In genomic region chr21:43984905-43985689, GRCh38 we compare ENCODE assay signal across 15 cellular contexts. TPM values are rescaled to one million over a fixed set of nuclear protein-coding genes. Genes with fewer than 3 reads are reported as not detected.
A peak's percentile ranks its signal among the peaks of the same experiment; 100 is the strongest.
DNase-seq lines count a peak whose midpoint lies in the region; ATAC-seq, FAIRE-seq and TF ChIP-seq lines count a peak whose summit lies in the region.
"Had no signal": no experiment of that assay in that cellular context is flagged by ENCODE, and none has a peak within 500 bp of the region (broad histone marks: within the 10 kb centered on the region; RNA-seq: fewer than 3 reads in every experiment).

No MANE protein-coding gene starts in this region.

- peak overlapping the region; percentile 8 for H3K27ac Mint-ChIP-seq in T-helper 2 cell treated with Interferon-gamma antibody and Interleukin-4, amounts not matched to agents 5 μg/mL and 100 μg/mL, for 36 hours
- peak overlapping the region; percentile 81 for H3K27ac Mint-ChIP-seq in stimulated activated naive B cell treated with anti-CD40 and anti-IgM and Interleukin-4, amounts not matched to agents 10 μg/mL and 1 μg/mL and 100 μg/mL, for 72 hours

- H3K4me1 ChIP-seq in right atrium auricular region (peaks cover 0 to 23% of the 10 kb centered on the region in 2 donors), iPS-20b (ENCODE audit: insufficient read depth, low read length) (peaks cover 3% of the 10 kb centered on the region; the same call in 1 of the 2 replicates)
- H3K4me1 ChIP-seq: prostate gland, upper lobe of left lung had no signal

- H3K4me1 Mint-ChIP-seq in T-helper 2 cell treated with Interferon-gamma antibody and Interleukin-4, amounts not matched to agents 5 μg/mL and 100 μg/mL, for 36 hours (ENCODE audit: low read depth): peaks cover 16% of the 10 kb centered on the region
- H3K4me1 Mint-ChIP-seq in stimulated activated naive B cell treated with anti-CD40 and anti-IgM and Interleukin-4, amounts not matched to agents 10 μg/mL and 1 μg/mL and 100 μg/mL, for 72 hours: peaks cover 10 to 23% of the 10 kb centered on the region in 2 donors

- TF ChIP-seq CTCF in right atrium auricular region (IDR thresholded peaks at IDR 0.05): no peak

- H3K4me3 ChIP-seq in right atrium auricular region (no peak overlapping the region), iPS-20b (ENCODE audit: low read length) (peak overlapping the region; percentile 70; the same call in 1 of the 2 replicates)
- H3K4me3 ChIP-seq: gastroesophageal sphincter, prostate gland, upper lobe of left lung had no signal

- peak; percentile 4 for ATAC-seq in left ventricle myocardium superior
- ATAC-seq in stimulated activated naive B cell treated with anti-CD40 and anti-IgM and Interleukin-4, amounts not matched to agents 10 μg/mL and 1 μg/mL and 100 μg/mL, for 72 hours (replicated peaks): peak; percentile 22 to 28
- ATAC-seq: gastroesophageal sphincter had no signal

- DNase-seq in left ventricle myocardium superior (no peak), right atrium auricular region (ENCODE audit: low spot score) (no peak), HTR-8/SVneo (ENCODE audit: insufficient read length, low spot score) (no peak), DMS 273 (lab: John Stamatoyannopoulos, UW; ENCODE audit: unreplicated experiment) (no peak), C1 segment of cervical spinal cord (lab: John Stamatoyannopoulos, UW) (no peak)
- no peak for DNase-seq in T-helper 2 cell treated with Interferon-gamma antibody and Interleukin-4, amounts not matched to agents 5 μg/mL and 100 μg/mL, for 36 hours (ENCODE audit: low spot score)
- no peak for DNase-seq in stimulated activated naive B cell treated with anti-CD40 and anti-IgM and Interleukin-4, amounts not matched to agents 10 μg/mL and 1 μg/mL and 100 μg/mL, for 72 hours
- DNase-seq: activated CD4-positive, CD25-positive, alpha-beta regulatory T cell treated with anti-CD3 and anti-CD28 coated beads, Interleukin-2, amount 50 U/mL, for 72 hours; NCI-H1105 treated with DMSO at 0.1 percent for 48 hours; stimulated activated CD4-positive, alpha-beta T cell treated with anti-CD3 and anti-CD28 coated beads, Interleukin-1b, Interleukin-23, amount 100 ng/mL, for 48 hours had no signal

- no peaks in the 10 kb centered on the region for H3K9me3 ChIP-seq in right atrium auricular region
- no peaks in the 10 kb centered on the region for H3K9me3 ChIP-seq in iPS-20b (ENCODE audit: insufficient read depth, low read depth, low read length)
- H3K9me3 ChIP-seq: gastroesophageal sphincter, prostate gland, upper lobe of left lung had no signal

- H3K9ac ChIP-seq in iPS-20b (ENCODE audit: low read depth, low read length): peak overlapping the region; percentile 47; the same call in 1 of the 2 replicates

- H3K27ac ChIP-seq in right atrium auricular region (no peak overlapping the region), iPS-20b (ENCODE audit: low read length) (no peak overlapping the region)
- H3K27ac ChIP-seq: gastroesophageal sphincter, prostate gland, upper lobe of left lung had no signal

- H3K27me3 Mint-ChIP-seq in T-helper 2 cell treated with Interferon-gamma antibody and Interleukin-4, amounts not matched to agents 5 μg/mL and 100 μg/mL, for 36 hours (ENCODE audit: low read depth): no peaks in the 10 kb centered on the region
- no peaks in the 10 kb centered on the region for H3K27me3 Mint-ChIP-seq in stimulated activated naive B cell treated with anti-CD40 and anti-IgM and Interleukin-4, amounts not matched to agents 10 μg/mL and 1 μg/mL and 100 μg/mL, for 72 hours

- H3K27me3 ChIP-seq in right atrium auricular region: no peaks in the 10 kb centered on the region
- H3K27me3 ChIP-seq in iPS-20b (ENCODE audit: insufficient read depth, low read length): peaks cover 7% of the 10 kb centered on the region; the same call in 1 of the 2 replicates
- H3K27me3 ChIP-seq: gastroesophageal sphincter, upper lobe of left lung had no signal

- H3K4me3 Mint-ChIP-seq in T-helper 2 cell treated with Interferon-gamma antibody and Interleukin-4, amounts not matched to agents 5 μg/mL and 100 μg/mL, for 36 hours: no peak overlapping the region
- no peak overlapping the region for H3K4me3 Mint-ChIP-seq in stimulated activated naive B cell treated with anti-CD40 and anti-IgM and Interleukin-4, amounts not matched to agents 10 μg/mL and 1 μg/mL and 100 μg/mL, for 72 hours
- H3K4me3 Mint-ChIP-seq: activated T-helper 1 cell treated with anti-CD3 and anti-CD28 coated beads, Interleukin-12 subunit alpha, Interleukin-12 subunit beta, Interleukin-2, Interleukin-4 antibody, amounts not matched to agents 30 ng/mL and 10 ng/mL and 1 ng/mL, durations not matched to agents 14 hours and 24 hours and 36 hours had no signal

- no peak for FAIRE-seq in HTR-8/SVneo (lab: Jason Lieb, UNC)

- H3K36me3 ChIP-seq in right atrium auricular region: peaks cover 30% of the 10 kb centered on the region
- no peaks in the 10 kb centered on the region for H3K36me3 ChIP-seq in iPS-20b (ENCODE audit: insufficient read depth, low read depth, low read length)

- intact Hi-C loops in left ventricle myocardium superior (cut with micrococcal nuclease): no loop called here

- H3K36me3 Mint-ChIP-seq in T-helper 2 cell treated with Interferon-gamma antibody and Interleukin-4, amounts not matched to agents 5 μg/mL and 100 μg/mL, for 36 hours (ENCODE audit: low read depth): peaks cover 13% of the 10 kb centered on the region
- H3K36me3 Mint-ChIP-seq in stimulated activated naive B cell treated with anti-CD40 and anti-IgM and Interleukin-4, amounts not matched to agents 10 μg/mL and 1 μg/mL and 100 μg/mL, for 72 hours: peaks cover 0 to 21% of the 10 kb centered on the region in 2 donors

- no peaks in the 10 kb centered on the region for H3K9me3 Mint-ChIP-seq in T-helper 2 cell treated with Interferon-gamma antibody and Interleukin-4, amounts not matched to agents 5 μg/mL and 100 μg/mL, for 36 hours
- no peaks in the 10 kb centered on the region for H3K9me3 Mint-ChIP-seq in stimulated activated naive B cell treated with anti-CD40 and anti-IgM and Interleukin-4, amounts not matched to agents 10 μg/mL and 1 μg/mL and 100 μg/mL, for 72 hours
- H3K9me3 Mint-ChIP-seq: activated T-helper 1 cell treated with anti-CD3 and anti-CD28 coated beads, Interleukin-12 subunit alpha, Interleukin-12 subunit beta, Interleukin-2, Interleukin-4 antibody, amounts not matched to agents 30 ng/mL and 10 ng/mL and 1 ng/mL, durations not matched to agents 14 hours and 24 hours and 36 hours had no signal

RNA-seq across cellular contexts. Expression of gene TRAPPC10, which starts 27.0 kb away (rescaled TPM):
- total RNA-seq in left ventricle myocardium superior: 17.5 TPM
- 10 to 100 TPM; 18.2 to 19.7 TPM for total RNA-seq in right atrium auricular region
